9 cellular contexts compared by ENCODE assay signal in genomic region chr13:112885782-112886268, GRCh38.
DNase-seq lines count a peak whose midpoint lies in the region; TF ChIP-seq lines count a peak whose summit lies in the region.
"Had no signal": no experiment of that assay in that cellular context is flagged by ENCODE, and none has a peak within 500 bp of the region (broad histone marks: within the 10 kb centered on the region; RNA-seq: fewer than 3 reads in every experiment).

No MANE protein-coding gene starts in this region.

- peaks cover 32% of the 10 kb centered on the region for H3K27me3 Mint-ChIP-seq in H9 (ENCODE audit: low read depth)
- no peaks in the 10 kb centered on the region for H3K27me3 Mint-ChIP-seq in T-helper 2 cell treated with Interferon-gamma antibody and Interleukin-4, amounts not matched to agents 5 μg/mL and 100 μg/mL, for 36 hours (ENCODE audit: low read depth)

- no peaks in the 10 kb centered on the region for H3K79me2 ChIP-seq in H9 (ENCODE audit: insufficient read depth, low read length)

- TF ChIP-seq POLR2A in Peyer's patch (IDR thresholded peaks at IDR 0.05): no peak

- H3K23ac ChIP-seq in H9 (ENCODE audit: insufficient read length, low read depth, low read length): no peak overlapping the region

- no peak overlapping the region for H2BK20ac ChIP-seq in H9 (ENCODE audit: low read depth, low read length, poor library complexity, severe bottlenecking)

- H3K27ac ChIP-seq in H9 (ENCODE audit: insufficient read length, low read depth, low read length) (no peak overlapping the region), Peyer's patch (no peak overlapping the region)
- H3K27ac ChIP-seq: skin epidermis had no signal

- TF ChIP-seq CTCF in H9 (conservative IDR thresholded peaks at IDR 0.05) (0 out of 3 replicates have a peak, but pooled peaks have one; percentile 12), Peyer's patch (IDR thresholded peaks at IDR 0.05) (no peak)

- H2BK120ac ChIP-seq in H9 (ENCODE audit: low read depth, low read length, poor library complexity, severe bottlenecking): no peak overlapping the region

- H3K4me2 ChIP-seq in H9 (ENCODE audit: insufficient read depth, insufficient read length, low read length): no peak overlapping the region

- H4K8ac ChIP-seq in H9 (replicated peaks; ENCODE audit: insufficient read length, low read depth, low read length): no peak overlapping the region

- H2BK12ac ChIP-seq in H9 (ENCODE audit: insufficient read length, low read depth, low read length): no peak overlapping the region

- no peaks in the 10 kb centered on the region for H3K9me3 ChIP-seq in H9 (ENCODE audit: control insufficient read depth, low read depth, low read length)
- H3K9me3 ChIP-seq in Peyer's patch: no peaks in the 10 kb centered on the region
- no peaks in the 10 kb centered on the region for H3K9me3 ChIP-seq in neuron (ENCODE audit: low read length)

- H4K5ac ChIP-seq in H9 (ENCODE audit: insufficient read length, low read depth, low read length): no peak overlapping the region

- H3K4me1 ChIP-seq in H9 (ENCODE audit: insufficient read depth, low read length) (no peaks in the 10 kb centered on the region), Peyer's patch (peaks cover 0 to 9% (median 0%) of the 10 kb centered on the region in 4 donors), neuron (ENCODE audit: insufficient read depth, low read length) (peaks cover 9% of the 10 kb centered on the region)

- no peak overlapping the region for H2BK15ac ChIP-seq in H9 (ENCODE audit: low read depth, low read length)

- DNase-seq in H9 (peak; percentile 95), Peyer's patch (peak in 2 of 3 donors; percentile 80 to 90), fibroblast of gingiva (ENCODE audit: low read depth) (peak; percentile 81), activated gamma-delta T cell treated with Interleukin-2 at 50 U/mL for 16 hours (no peak), GOT3 (lab: John Stamatoyannopoulos, UW) (no peak)
- no peak for DNase-seq in activated CD4-positive, alpha-beta T cell treated with anti-CD3 and anti-CD28 coated beads for 48 hours
- DNase-seq in T-helper 2 cell treated with Interferon-gamma antibody and Interleukin-4, amounts not matched to agents 5 μg/mL and 100 μg/mL, for 36 hours (ENCODE audit: low spot score): no peak

- peaks cover 0 to 15% (median 0%) of the 10 kb centered on the region in 3 donors for H3K36me3 ChIP-seq in Peyer's patch
- H3K36me3 ChIP-seq in neuron (ENCODE audit: insufficient read depth, low read length): no peaks in the 10 kb centered on the region

- no peak overlapping the region for H3K18ac ChIP-seq in H9 (ENCODE audit: insufficient read length, low read depth, low read length)

- H3T11ph ChIP-seq in H9 (ENCODE audit: low read length): no peak overlapping the region

- H3K14ac ChIP-seq in H9 (ENCODE audit: insufficient read depth, low read length): no peak overlapping the region

- H3K79me1 ChIP-seq in H9 (ENCODE audit: insufficient read depth, low read depth, low read length, poor library complexity, severe bottlenecking): no peaks in the 10 kb centered on the region

- no peak overlapping the region for H2AFZ ChIP-seq in H9 (ENCODE audit: low read length)
- peak overlapping the region; percentile 33 for H2AFZ ChIP-seq in neuron (ENCODE audit: low read depth, low read length)

- peaks cover 7 to 29% of the 10 kb centered on the region in 2 experiments for H3K4me1 Mint-ChIP-seq in H9
- no peaks in the 10 kb centered on the region for H3K4me1 Mint-ChIP-seq in T-helper 2 cell treated with Interferon-gamma antibody and Interleukin-4, amounts not matched to agents 5 μg/mL and 100 μg/mL, for 36 hours (ENCODE audit: low read depth)

- H3K27me3 ChIP-seq in H9 (ENCODE audit: insufficient read depth, low read length): no peaks in the 10 kb centered on the region; the same call in 1 of the 2 replicates
- H3K27me3 ChIP-seq in Peyer's patch: no peaks in the 10 kb centered on the region
- no peaks in the 10 kb centered on the region for H3K27me3 ChIP-seq in neuron (ENCODE audit: insufficient read depth, low read length)

- no peak overlapping the region for H3K56ac ChIP-seq in H9 (ENCODE audit: insufficient read length, low read depth, low read length)

- H3K4ac ChIP-seq in H9 (ENCODE audit: low read depth, low read length): no peak overlapping the region

- H3K23me2 ChIP-seq in H9 (ENCODE audit: insufficient read length, low read depth, low read length, poor library complexity, severe bottlenecking): no peaks in the 10 kb centered on the region

- H2AK5ac ChIP-seq in H9 (ENCODE audit: insufficient read length, low read length): no peak overlapping the region

- no peak overlapping the region for H4K91ac ChIP-seq in H9 (ENCODE audit: insufficient read length, low read depth, low read length)

- peak overlapping the region; percentile 12 for H3K9ac ChIP-seq in H9 (ENCODE audit: extremely low read depth, insufficient read length, low read length)

- H3K4me3 ChIP-seq in Peyer's patch (peak overlapping the region in 1 of 4 donors; percentile 22), neuron (ENCODE audit: low read length) (peak overlapping the region; percentile 35)
- H3K4me3 ChIP-seq: skin epidermis had no signal

- peak overlapping the region in 1 of 2 experiments; percentile 60; a peak in 2 of 5 replicates for H3K4me3 Mint-ChIP-seq in H9
- no peak overlapping the region for H3K4me3 Mint-ChIP-seq in T-helper 2 cell treated with Interferon-gamma antibody and Interleukin-4, amounts not matched to agents 5 μg/mL and 100 μg/mL, for 36 hours

- H3K27ac Mint-ChIP-seq in H9: peak overlapping the region in 1 of 3 experiments; percentile 74; a peak in 1 of 7 replicates
- H3K27ac Mint-ChIP-seq in T-helper 2 cell treated with Interferon-gamma antibody and Interleukin-4, amounts not matched to agents 5 μg/mL and 100 μg/mL, for 36 hours: no peak overlapping the region

- no peaks in the 10 kb centered on the region for H4K20me1 ChIP-seq in H9 (ENCODE audit: control insufficient read depth, insufficient read depth, insufficient read length)

- WGBS in H9 (ENCODE audit: extremely low coverage, insufficient read length, low lambda C conversion rate): no CpG with 5 or more reads among the region's 25 CpGs

- H2BK5ac ChIP-seq in H9 (ENCODE audit: insufficient read length, low read length): no peak overlapping the region

- H3K9me3 Mint-ChIP-seq in H9: no peaks in the 10 kb centered on the region
- no peaks in the 10 kb centered on the region for H3K9me3 Mint-ChIP-seq in T-helper 2 cell treated with Interferon-gamma antibody and Interleukin-4, amounts not matched to agents 5 μg/mL and 100 μg/mL, for 36 hours

- peaks cover 0 to 11% (median under 1%) of the 10 kb centered on the region in 3 experiments; a peak in 4 of 7 replicates for H3K36me3 Mint-ChIP-seq in H9 (ENCODE audit: insufficient read depth in 1 of 3, low read depth in 3 of 3)
- H3K36me3 Mint-ChIP-seq in T-helper 2 cell treated with Interferon-gamma antibody and Interleukin-4, amounts not matched to agents 5 μg/mL and 100 μg/mL, for 36 hours (ENCODE audit: low read depth): no peaks in the 10 kb centered on the region

Comparison
In these comparisons a context has a peak if more than half of its experiments do, and no peak if none do; other contexts are left out.
1. DNase-seq: peak in H9 (single experiment), Peyer's patch (2 of 3) and fibroblast of gingiva (single experiment); none in activated CD4-positive, alpha-beta T cell treated with anti-CD3 and anti-CD28 coated beads for 48 hours (single experiment), T-helper 2 cell treated with Interferon-gamma antibody and Interleukin-4, amounts not matched to agents 5 μg/mL and 100 μg/mL, for 36 hours (single experiment), activated gamma-delta T cell treated with Interleukin-2 at 50 U/mL for 16 hours (single experiment) and GOT3 (single experiment).